In the genomic region with DNA sequence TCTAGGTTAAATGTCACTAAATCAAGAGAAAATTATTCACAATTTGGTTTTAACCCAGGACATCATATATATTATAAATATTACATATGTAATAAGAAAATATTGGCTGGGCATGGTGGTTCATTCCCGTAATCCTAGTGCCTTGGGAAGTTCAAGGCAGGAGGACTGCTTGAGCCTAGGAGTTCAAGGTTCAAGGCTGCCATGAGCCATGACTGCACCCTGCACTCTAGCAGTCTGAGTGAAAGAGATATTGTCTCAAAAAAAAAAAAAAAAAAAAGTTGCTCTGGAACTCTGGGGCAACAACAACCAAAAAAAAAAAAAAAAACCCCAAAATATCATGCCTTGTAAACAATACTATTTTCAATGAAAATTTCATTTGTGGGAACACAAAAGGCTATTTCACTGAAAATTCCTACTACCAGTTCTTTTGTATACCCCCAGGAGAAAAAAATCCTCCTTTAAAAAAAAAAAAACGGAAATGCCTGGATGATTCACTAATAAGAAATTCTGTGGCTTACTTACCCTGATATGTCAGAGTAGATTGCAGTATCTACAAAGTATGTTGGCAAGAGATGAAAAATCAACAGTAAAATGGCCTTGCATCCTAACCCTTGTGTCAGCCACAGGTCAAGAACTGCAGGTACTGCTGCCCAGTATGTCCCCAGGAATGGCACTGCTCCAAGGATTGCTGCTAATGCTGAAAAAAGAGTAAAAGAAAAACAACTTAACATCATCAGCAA, we compare ENCODE assay signal across 9 cellular contexts. TPM values are rescaled to one million over a fixed set of nuclear protein-coding genes. Genes with fewer than 3 reads are reported as not detected.
DNase-seq lines count a peak whose midpoint lies in the region; ATAC-seq and TF ChIP-seq lines count a peak whose summit lies in the region.
"Had no signal": no experiment of that assay in that cellular context is flagged by ENCODE, and none has a peak within 500 bp of the region (broad histone marks: within the 10 kb centered on the region; RNA-seq: fewer than 3 reads in every experiment).

No MANE protein-coding gene starts in this region.

- WGBS in trophoblast cell (ENCODE audit: extremely low coverage, insufficient coverage, insufficient read length) = no CpG with 5 or more reads among the region's 2 CpGs
- no CpG with 5 or more reads among the region's 2 CpGs for WGBS in neuronal stem cell (ENCODE audit: extremely low coverage in 2 of 2, insufficient read length in 2 of 2, insufficient replicate concordance in 1 of 2), 2 donors

- H3K36me3 ChIP-seq in trophoblast cell (ENCODE audit: control insufficient read depth in 1 of 2, insufficient read depth in 2 of 2, low read length in 2 of 2) (peaks cover 9 to 11% of the 10 kb centered on the region in 2 experiments), neuronal stem cell (replicated peaks in 1 of 2; ENCODE audit: control insufficient read depth in 2 of 2, insufficient read depth in 2 of 2, low read length in 2 of 2) (peaks cover 14 to 93% of the 10 kb centered on the region in 2 donors)

- DNase-seq in ELR (ENCODE audit: low read depth) (peak; percentile 94), SW 1271 (lab: John Stamatoyannopoulos, UW) (peak; percentile 84 to 97), fibroblast of villous mesenchyme (ENCODE audit: low read depth) (peak; percentile 77), trophoblast cell (peak; percentile 48 to 82), neuronal stem cell (ENCODE audit: low spot score) (no peak)
- no peak for DNase-seq in activated T-helper 2 cell treated with anti-CD3 and anti-CD28 coated beads, Interferon-gamma antibody, Interleukin-2, Interleukin-4, amounts not matched to agents 10 μg/mL and 5 μg/mL and 100 μg/mL, durations not matched to agents 14 hours and 24 hours and 36 hours (ENCODE audit: low spot score)

- no peaks in the 10 kb centered on the region for H3K79me1 ChIP-seq in trophoblast cell (ENCODE audit: low read length)
- no peaks in the 10 kb centered on the region for H3K79me1 ChIP-seq in neuronal stem cell (ENCODE audit: low read depth, low read length)

- H3K9me3 Mint-ChIP-seq in activated T-helper 2 cell treated with anti-CD3 and anti-CD28 coated beads, Interferon-gamma antibody, Interleukin-2, Interleukin-4, amounts not matched to agents 10 μg/mL and 5 μg/mL and 100 μg/mL, durations not matched to agents 14 hours and 24 hours and 36 hours = no peaks in the 10 kb centered on the region

- H2AFZ ChIP-seq in trophoblast cell (ENCODE audit: insufficient read depth, low read length, poor library complexity) (no peak overlapping the region), neuronal stem cell (ENCODE audit: low read length) (no peak overlapping the region)

- H3K14ac ChIP-seq in trophoblast cell (ENCODE audit: low read length) = no peak overlapping the region
- H3K14ac ChIP-seq in neuronal stem cell (ENCODE audit: low read length) = no peak overlapping the region

- H3K18ac ChIP-seq in trophoblast cell (ENCODE audit: low read length) = no peak overlapping the region
- no peak overlapping the region for H3K18ac ChIP-seq in neuronal stem cell (ENCODE audit: low read length)

- H3K27me3 ChIP-seq in trophoblast cell (ENCODE audit: insufficient read depth, low read length) (no peaks in the 10 kb centered on the region), neuronal stem cell (ENCODE audit: control insufficient read depth in 3 of 3, insufficient read depth in 3 of 3, low read depth in 1 of 3, low read length in 3 of 3) (no peaks in the 10 kb centered on the region)

- H2BK5ac ChIP-seq in trophoblast cell (ENCODE audit: low read depth, low read length, poor library complexity) (no peak overlapping the region), neuronal stem cell (ENCODE audit: low read length) (no peak overlapping the region)

- H3K4me1 Mint-ChIP-seq in activated T-helper 2 cell treated with anti-CD3 and anti-CD28 coated beads, Interferon-gamma antibody, Interleukin-2, Interleukin-4, amounts not matched to agents 10 μg/mL and 5 μg/mL and 100 μg/mL, durations not matched to agents 14 hours and 24 hours and 36 hours (ENCODE audit: low read depth) = peaks cover 3% of the 10 kb centered on the region

- H2AK5ac ChIP-seq in trophoblast cell (ENCODE audit: low read length) (no peak overlapping the region), neuronal stem cell (ENCODE audit: low read depth, low read length) (no peak overlapping the region)

- no peaks in the 10 kb centered on the region for H3K9me3 ChIP-seq in trophoblast cell (ENCODE audit: insufficient read depth, low read depth, low read length)
- no peaks in the 10 kb centered on the region for H3K9me3 ChIP-seq in neuronal stem cell (replicated peaks in 1 of 2; ENCODE audit: control insufficient read depth in 2 of 2, insufficient read depth in 1 of 2, low read depth in 1 of 2, low read length in 2 of 2)

- H3K79me2 ChIP-seq in trophoblast cell (ENCODE audit: control insufficient read depth, insufficient read depth, low read length, poor library complexity) = no peaks in the 10 kb centered on the region

- no peak overlapping the region for H3K27ac Mint-ChIP-seq in activated T-helper 2 cell treated with anti-CD3 and anti-CD28 coated beads, Interferon-gamma antibody, Interleukin-2, Interleukin-4, amounts not matched to agents 10 μg/mL and 5 μg/mL and 100 μg/mL, durations not matched to agents 14 hours and 24 hours and 36 hours

- H3K27ac ChIP-seq in trophoblast cell (ENCODE audit: low read depth, low read length) (no peak overlapping the region), neuronal stem cell (replicated peaks; ENCODE audit: low read length) (no peak overlapping the region)

- H3K4me2 ChIP-seq in trophoblast cell (ENCODE audit: low read length) (no peak overlapping the region), neuronal stem cell (ENCODE audit: insufficient read depth, low read length, poor library complexity, severe bottlenecking) (no peak overlapping the region)

- no peak overlapping the region for H2BK15ac ChIP-seq in neuronal stem cell (ENCODE audit: low read length)

- no peak for ATAC-seq in GM18873 (IDR thresholded peaks at IDR 0.05; ENCODE audit: low FRiP score, unreplicated experiment)
- no peak for ATAC-seq in activated CD4-positive, CD25-positive, alpha-beta regulatory T cell treated with anti-CD3 and anti-CD28 coated beads, Interleukin-2, amount 50 U/mL, for 24 hours

- H2BK12ac ChIP-seq in trophoblast cell (ENCODE audit: low read length) (no peak overlapping the region), neuronal stem cell (ENCODE audit: low read length) (no peak overlapping the region)

- H2BK120ac ChIP-seq in trophoblast cell (ENCODE audit: insufficient read depth, low read length, poor library complexity) = no peak overlapping the region
- no peak overlapping the region for H2BK120ac ChIP-seq in neuronal stem cell (ENCODE audit: low read depth, low read length)

- H4K91ac ChIP-seq in trophoblast cell (ENCODE audit: low read depth, low read length) (no peak overlapping the region), neuronal stem cell (ENCODE audit: low read depth, low read length, poor library complexity) (no peak overlapping the region)

- H3K27me3 Mint-ChIP-seq in activated T-helper 2 cell treated with anti-CD3 and anti-CD28 coated beads, Interferon-gamma antibody, Interleukin-2, Interleukin-4, amounts not matched to agents 10 μg/mL and 5 μg/mL and 100 μg/mL, durations not matched to agents 14 hours and 24 hours and 36 hours (ENCODE audit: low read depth) = no peaks in the 10 kb centered on the region
- H3K27me3 Mint-ChIP-seq: activated naive CD8-positive, alpha-beta T cell had no signal

- H4K8ac ChIP-seq in trophoblast cell (ENCODE audit: low read depth, low read length) (no peak overlapping the region), neuronal stem cell (ENCODE audit: low read depth, low read length) (no peak overlapping the region)

- no peak for TF ChIP-seq CTCF in fibroblast of villous mesenchyme (IDR thresholded peaks at IDR 0.05; ENCODE audit: insufficient read depth, low read depth, low read length)

- intact Hi-C loops in activated T-helper 2 cell treated with anti-CD3 and anti-CD28 coated beads, Interferon-gamma antibody, Interleukin-2, Interleukin-4, amounts not matched to agents 10 μg/mL and 5 μg/mL and 100 μg/mL, durations not matched to agents 14 hours and 24 hours and 36 hours (cut with micrococcal nuclease) = no loop called here

- no peak overlapping the region for H3K4me3 Mint-ChIP-seq in activated T-helper 2 cell treated with anti-CD3 and anti-CD28 coated beads, Interferon-gamma antibody, Interleukin-2, Interleukin-4, amounts not matched to agents 10 μg/mL and 5 μg/mL and 100 μg/mL, durations not matched to agents 14 hours and 24 hours and 36 hours (ENCODE audit: low read depth)
- H3K4me3 Mint-ChIP-seq: activated naive CD8-positive, alpha-beta T cell had no signal

- H4K12ac ChIP-seq in trophoblast cell (ENCODE audit: low read depth, low read length) = no peak overlapping the region

- H3K36me3 Mint-ChIP-seq in activated T-helper 2 cell treated with anti-CD3 and anti-CD28 coated beads, Interferon-gamma antibody, Interleukin-2, Interleukin-4, amounts not matched to agents 10 μg/mL and 5 μg/mL and 100 μg/mL, durations not matched to agents 14 hours and 24 hours and 36 hours (ENCODE audit: low read depth) = peaks cover 47% of the 10 kb centered on the region

- H3K4ac ChIP-seq in trophoblast cell (ENCODE audit: low read depth, low read length) (no peak overlapping the region), neuronal stem cell (ENCODE audit: low read length) (no peak overlapping the region)

- H3K4me3 ChIP-seq in fibroblast of villous mesenchyme (ENCODE audit: low read depth, low read length) = no peak overlapping the region
- no peak overlapping the region for H3K4me3 ChIP-seq in trophoblast cell (ENCODE audit: low read depth, low read length)
- H3K4me3 ChIP-seq in neuronal stem cell (ENCODE audit: low read length in 2 of 2) = no peak overlapping the region

- H3K23ac ChIP-seq in trophoblast cell (ENCODE audit: low read length) = no peak overlapping the region
- no peak overlapping the region for H3K23ac ChIP-seq in neuronal stem cell (ENCODE audit: low read depth, low read length, poor library complexity)

- H3K4me1 ChIP-seq in trophoblast cell (ENCODE audit: control insufficient read depth in 1 of 2, insufficient read depth in 2 of 2, low read length in 2 of 2) (no peaks in the 10 kb centered on the region), neuronal stem cell (ENCODE audit: control insufficient read depth in 2 of 2, insufficient read depth in 1 of 2, low read depth in 1 of 2, low read length in 2 of 2) (no peaks in the 10 kb centered on the region)

- H3K9ac ChIP-seq in trophoblast cell (ENCODE audit: low read length) = no peak overlapping the region
- H3K9ac ChIP-seq in neuronal stem cell (ENCODE audit: low read depth, low read length, poor library complexity) = no peak overlapping the region

RNA-seq across cellular contexts. Expression of gene CTNNAL1, which starts 22.6 kb away (rescaled TPM):
- 72.2 and 155 TPM in 2 replicates for total RNA-seq in fibroblast of villous mesenchyme
- polyA plus RNA-seq in trophoblast cell (2013) = 25.7 and 26.2 TPM in 2 replicates
- polyA plus RNA-seq in neuronal stem cell (2013, experiment 1 of 2) = 64.7 TPM
- 66.2 TPM for polyA plus RNA-seq in neuronal stem cell (2013, experiment 2 of 2)
- total RNA-seq in activated T-helper 2 cell treated with anti-CD3 and anti-CD28 coated beads, Interferon-gamma antibody, Interleukin-2, Interleukin-4, amounts not matched to agents 10 μg/mL and 5 μg/mL and 100 μg/mL, durations not matched to agents 14 hours and 24 hours and 36 hours = 19.8 and 21.6 TPM in 2 replicates

Comparison
In these comparisons a context has a peak if more than half of its experiments do, and no peak if none do; other contexts are left out.
1. DNase-seq: peak in ELR (single experiment), SW 1271 (2 of 2), fibroblast of villous mesenchyme (single experiment) and trophoblast cell (2 of 2); none in neuronal stem cell (single experiment) and activated T-helper 2 cell treated with anti-CD3 and anti-CD28 coated beads, Interferon-gamma antibody, Interleukin-2, Interleukin-4, amounts not matched to agents 10 μg/mL and 5 μg/mL and 100 μg/mL, durations not matched to agents 14 hours and 24 hours and 36 hours (single experiment).